7 cellular contexts compared by ENCODE assay signal in genomic region chr3:83477563-83477962, GRCh38.
"Had no signal": no experiment of that assay in that cellular context is flagged by ENCODE, and none has a peak within 500 bp of the region (broad histone marks: within the 10 kb centered on the region; RNA-seq: fewer than 3 reads in every experiment).

No MANE protein-coding gene starts in this region.

- H3K4me1 Mint-ChIP-seq: IgD-negative memory B cell had no signal

- H3K4me3 ChIP-seq: K562 had no signal

- DNase-seq: IMR-90, KBM-7 had no signal

- H3K27me3 Mint-ChIP-seq: IgD-negative memory B cell had no signal

- H3K4me3 Mint-ChIP-seq: IgD-negative memory B cell had no signal

- H3K27ac Mint-ChIP-seq: IgD-negative memory B cell had no signal

- H3K36me3 Mint-ChIP-seq: IgD-negative memory B cell had no signal

- H3K27ac ChIP-seq: HL-60 had no signal

- FAIRE-seq: HepG2, HTR-8/SVneo, K562 had no signal

- ATAC-seq: HepG2, K562 had no signal
